15 cellular contexts compared by ENCODE assay signal in the genomic region with DNA sequence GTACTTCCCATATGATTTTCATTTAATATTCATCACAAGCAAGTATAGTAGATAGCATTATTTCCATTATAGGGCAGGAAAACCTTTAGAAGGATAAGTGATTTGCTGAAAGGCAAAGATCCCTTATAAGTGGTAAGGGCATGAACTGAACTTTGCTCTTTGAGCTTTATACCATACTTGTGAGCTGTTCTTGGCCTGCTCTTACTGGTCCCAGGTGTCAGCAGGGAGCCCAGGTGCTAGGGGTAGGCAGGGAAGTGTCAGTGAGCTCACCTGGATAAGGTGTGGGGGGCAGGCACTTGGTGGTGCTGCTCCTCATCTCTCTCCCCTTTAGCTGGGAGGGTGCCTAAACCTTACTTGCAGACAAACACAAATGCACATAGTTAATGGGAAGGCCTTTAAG.
"Had no signal": no experiment of that assay in that cellular context is flagged by ENCODE, and none has a peak within 500 bp of the region (broad histone marks: within the 10 kb centered on the region; RNA-seq: fewer than 3 reads in every experiment).

No MANE protein-coding gene starts in this region.

- H3K4me3 ChIP-seq: gastroesophageal sphincter, heart right ventricle, prostate gland, smooth muscle cell, upper lobe of right lung had no signal

- DNase-seq: activated CD4-positive, alpha-beta memory T cell treated with anti-CD3 and anti-CD28 coated beads, Interleukin-2, amount 10 ng/mL, durations not matched to agents 7 days and 5 days; activated gamma-delta T cell treated with Interleukin-2 at 50 U/mL for 16 hours; activated T-cell treated with anti-CD3 and anti-CD28 coated beads, Interleukin-2, amount 50 U/mL, for 4 hours; endodermal cell; erythroblast; heart right ventricle; naive thymus-derived CD8-positive, alpha-beta T cell; right cardiac atrium; stimulated activated naive CD8-positive, alpha-beta T cell treated with anti-CD3 and anti-CD28 coated beads, Interleukin-15, amount 100 ng/mL, for 72 hours; upper lobe of right lung had no signal

- H3K27me3 Mint-ChIP-seq: activated CD4-positive, alpha-beta memory T cell treated with anti-CD3 and anti-CD28 coated beads, Interleukin-2, amount 10 ng/mL, durations not matched to agents 7 days and 5 days; dendritic cell treated with granulocyte-macrophage colony-stimulating factor and Interleukin-4, amounts not matched to agents 40 ng/mL and 50 ng/mL, for 4 days had no signal

- H3K4me2 ChIP-seq: smooth muscle cell had no signal

- H3K9me3 ChIP-seq: gastroesophageal sphincter, heart right ventricle, prostate gland, upper lobe of right lung had no signal

- H3K4me3 Mint-ChIP-seq: activated CD4-positive, alpha-beta memory T cell treated with anti-CD3 and anti-CD28 coated beads, Interleukin-2, amount 10 ng/mL, durations not matched to agents 7 days and 5 days; activated naive CD8-positive, alpha-beta T cell; activated T-cell treated with anti-CD3 and anti-CD28 coated beads, Interleukin-2, amount 50 U/mL, for 4 hours; dendritic cell treated with granulocyte-macrophage colony-stimulating factor and Interleukin-4, amounts not matched to agents 40 ng/mL and 50 ng/mL, for 4 days; endodermal cell; naive thymus-derived CD8-positive, alpha-beta T cell; stimulated activated naive CD8-positive, alpha-beta T cell treated with anti-CD3 and anti-CD28 coated beads, Interleukin-15, amount 100 ng/mL, for 72 hours had no signal

- H3K9me3 Mint-ChIP-seq: activated CD4-positive, alpha-beta memory T cell treated with anti-CD3 and anti-CD28 coated beads, Interleukin-2, amount 10 ng/mL, durations not matched to agents 7 days and 5 days; dendritic cell treated with granulocyte-macrophage colony-stimulating factor and Interleukin-4, amounts not matched to agents 40 ng/mL and 50 ng/mL, for 4 days; endodermal cell; naive thymus-derived CD8-positive, alpha-beta T cell had no signal

- H3K27ac ChIP-seq: gastroesophageal sphincter, heart right ventricle, prostate gland, upper lobe of right lung had no signal

- H3K27me3 ChIP-seq: gastroesophageal sphincter, heart right ventricle, upper lobe of right lung had no signal

- H3K27ac Mint-ChIP-seq: activated CD4-positive, alpha-beta memory T cell treated with anti-CD3 and anti-CD28 coated beads, Interleukin-2, amount 10 ng/mL, durations not matched to agents 7 days and 5 days; dendritic cell treated with granulocyte-macrophage colony-stimulating factor and Interleukin-4, amounts not matched to agents 40 ng/mL and 50 ng/mL, for 4 days; endodermal cell; naive thymus-derived CD8-positive, alpha-beta T cell; stimulated activated naive CD8-positive, alpha-beta T cell treated with anti-CD3 and anti-CD28 coated beads, Interleukin-15, amount 100 ng/mL, for 72 hours had no signal

- H3K36me3 ChIP-seq: gastroesophageal sphincter, heart right ventricle, prostate gland, upper lobe of right lung had no signal

- ATAC-seq: activated T-cell treated with anti-CD3 and anti-CD28 coated beads, Interleukin-2, amount 50 U/mL, for 4 hours; gastroesophageal sphincter; heart right ventricle; naive thymus-derived CD8-positive, alpha-beta T cell; right cardiac atrium; stimulated activated naive CD8-positive, alpha-beta T cell treated with anti-CD3 and anti-CD28 coated beads, Interleukin-15, amount 100 ng/mL, for 72 hours; upper lobe of right lung had no signal

- H3K36me3 Mint-ChIP-seq: naive thymus-derived CD8-positive, alpha-beta T cell had no signal

- H3K4me1 ChIP-seq: prostate gland, upper lobe of right lung had no signal
